12 cellular contexts compared by ENCODE assay signal in genomic region chr17:8072727-8073461, GRCh38. TPM values are rescaled to one million over a fixed set of nuclear protein-coding genes. Genes with fewer than 3 reads are reported as not detected.
DNase-seq lines count a peak whose midpoint lies in the region; ATAC-seq and TF ChIP-seq lines count a peak whose summit lies in the region.
"Had no signal": no experiment of that assay in that cellular context is flagged by ENCODE, and none has a peak within 500 bp of the region (broad histone marks: within the 10 kb centered on the region; RNA-seq: fewer than 3 reads in every experiment).

No MANE protein-coding gene starts in this region.

- H3K27ac Mint-ChIP-seq in activated naive CD8-positive, alpha-beta T cell = no peak overlapping the region

- peaks cover 22% of the 10 kb centered on the region for H3K4me1 Mint-ChIP-seq in activated naive CD8-positive, alpha-beta T cell (ENCODE audit: low read depth)

- H3K9me3 ChIP-seq in right lobe of liver = no peaks in the 10 kb centered on the region
- no peaks in the 10 kb centered on the region for H3K9me3 ChIP-seq in thoracic aorta
- H3K9me3 ChIP-seq: transverse colon had no signal

- ATAC-seq in right lobe of liver (peak; percentile 4 to 22 (median 13)), thoracic aorta (ENCODE audit: insufficient number of reproducible peaks, low FRiP score, low read depth) (no peak)

- H3K27me3 Mint-ChIP-seq in activated naive CD8-positive, alpha-beta T cell = peaks cover 14% of the 10 kb centered on the region

- no peak for TF ChIP-seq POLR2A in right lobe of liver (IDR thresholded peaks at IDR 0.05)

- H3K4me3 ChIP-seq in right lobe of liver = no peak overlapping the region
- H3K4me3 ChIP-seq in thoracic aorta = peak overlapping the region; percentile 33
- H3K4me3 ChIP-seq: transverse colon had no signal

- no peaks in the 10 kb centered on the region for H3K9me3 Mint-ChIP-seq in activated naive CD8-positive, alpha-beta T cell (ENCODE audit: low read depth)

- H3K4me1 ChIP-seq in right lobe of liver (peaks cover 0 to 11% (median 0%) of the 10 kb centered on the region in 4 donors), thoracic aorta (ENCODE audit: control insufficient read depth in 1 of 2, low read depth in 2 of 2) (peaks cover 6 to 22% of the 10 kb centered on the region in 2 donors)

- peaks cover 7 to 42% of the 10 kb centered on the region in 2 donors for H3K27me3 ChIP-seq in right lobe of liver
- H3K27me3 ChIP-seq in thoracic aorta (replicated peaks; ENCODE audit: insufficient read depth) = peaks cover 10% of the 10 kb centered on the region

- no peaks in the 10 kb centered on the region for H3K36me3 Mint-ChIP-seq in activated naive CD8-positive, alpha-beta T cell

- no peak for TF ChIP-seq CTCF in right lobe of liver (IDR thresholded peaks at IDR 0.05)
- no peak for TF ChIP-seq CTCF in thoracic aorta (IDR thresholded peaks at IDR 0.05)

- H3K27ac ChIP-seq in right lobe of liver (no peak overlapping the region), thoracic aorta (no peak overlapping the region)
- H3K27ac ChIP-seq: C4-2B, transverse colon had no signal

- WGBS in right lobe of liver (ENCODE audit: insufficient coverage, low coverage, low lambda C conversion rate, missing lambda C conversion rate) = 4% methylated on average over 17 of the region's 40 CpGs

- H3K4me3 Mint-ChIP-seq in activated naive CD8-positive, alpha-beta T cell = peak overlapping the region; percentile 88

- H3K36me3 ChIP-seq in right lobe of liver (no peaks in the 10 kb centered on the region), thoracic aorta (no peaks in the 10 kb centered on the region)
- H3K36me3 ChIP-seq: transverse colon had no signal

- DNase-seq in activated gamma-delta T cell treated with Interleukin-2 at 50 U/mL for 16 hours (peak; percentile 22), activated gamma-delta T cell (lab: John Stamatoyannopoulos, UW) (no peak), right lobe of liver (no peak), thoracic aorta (ENCODE audit: low spot score) (no peak), NCI-H1694 (lab: John Stamatoyannopoulos, UW) (no peak), cerebellar cortex (ENCODE audit: low spot score) (no peak), NCI-H2227 (lab: John Stamatoyannopoulos, UW; ENCODE audit: unreplicated experiment) (no peak)

- intact Hi-C loops in right lobe of liver (cut with DNase I) = no loop called here

RNA-seq across cellular contexts. Expression of gene ALOX12B, which starts 14.6 kb away (rescaled TPM):
- not detected for total RNA-seq in right lobe of liver
- not detected for total RNA-seq in thoracic aorta
- total RNA-seq: T-helper 1 cell treated with Interleukin-12 subunit alpha and Interleukin-12 subunit beta and Interleukin-4 antibody, amounts not matched to agents 30 ng/mL and 1 ng/mL, for 36 hours; transverse colon had no signal

RNA-seq across cellular contexts. Expression of gene ALOX15B, which starts 34.0 kb away (rescaled TPM):
- total RNA-seq in right lobe of liver = 1 to 10 TPM in 2 of 6 experiments, under 1 TPM in 4; 0.22 to 2.2 (median 0.72) TPM
- 1 to 10 TPM in 1 of 2 donors, under 1 TPM in 1; 0.85 to 8.3 TPM for total RNA-seq in thoracic aorta
- total RNA-seq: T-helper 1 cell treated with Interleukin-12 subunit alpha and Interleukin-12 subunit beta and Interleukin-4 antibody, amounts not matched to agents 30 ng/mL and 1 ng/mL, for 36 hours had no signal

RNA-seq across cellular contexts. Expression of gene ALOXE3, which starts 45.4 kb away (rescaled TPM):
- not detected for total RNA-seq in right lobe of liver
- total RNA-seq in thoracic aorta = not detected
- total RNA-seq: LHCN-M2; T-helper 1 cell treated with Interleukin-12 subunit alpha and Interleukin-12 subunit beta and Interleukin-4 antibody, amounts not matched to agents 30 ng/mL and 1 ng/mL, for 36 hours had no signal

RNA-seq across cellular contexts. Expression of gene HES7, which starts 51.0 kb away (rescaled TPM):
- not detected for total RNA-seq in right lobe of liver
- not detected for total RNA-seq in thoracic aorta
- total RNA-seq: transverse colon had no signal
